ENCODE assay signal across 2 cellular contexts in genomic region chr16:73058221-73058615, GRCh38.
A peak's percentile ranks its signal among the peaks of the same experiment; 100 is the strongest.
TF ChIP-seq lines count a peak whose summit lies in the region.

No MANE protein-coding gene starts in this region.

TF ChIP-seq in A549, 52 proteins besides CTCF, POLR2A, EP300 and RAD21 (continued from another document):
- TF ChIP-seq REST (IDR thresholded peaks at IDR 0.05) (no peak), USF2 (IDR thresholded peaks at IDR 0.05) (no peak), SREBF2 (IDR thresholded peaks at IDR 0.05) (no peak), ATOH8 (CRISPR knock-in tag; IDR thresholded peaks at IDR 0.05; ENCODE audit: low read depth) (no peak), TFCP2L1 (CRISPR knock-in tag; IDR thresholded peaks at IDR 0.05) (no peak), BCL3 (IDR thresholded peaks at IDR 0.05) (no peak), MYC (IDR thresholded peaks at IDR 0.05; ENCODE audit: borderline replicate concordance, low read length) (no peak), E2F6 (IDR thresholded peaks at IDR 0.05; ENCODE audit: borderline replicate concordance, low read depth) (no peak), CBX8 (IDR thresholded peaks at IDR 0.05) (no peak), HEYL (CRISPR knock-in tag; IDR thresholded peaks at IDR 0.05) (no peak), NPAS2 (CRISPR knock-in tag; IDR thresholded peaks at IDR 0.05; ENCODE audit: borderline replicate concordance) (no peak), PBX3 (IDR thresholded peaks at IDR 0.05) (no peak), ZFP36 (IDR thresholded peaks at IDR 0.05; ENCODE audit: borderline replicate concordance, partially characterized antibody) (no peak)

TF ChIP-seq in HepG2, 621 proteins besides CTCF, POLR2A, EP300 and RAD21 (continued from another document):
- 0 out of 2 replicates have a peak, but pooled peaks have one; percentile 32 for TF ChIP-seq TFDP2 (CRISPR knock-in tag; IDR thresholded peaks at IDR 0.05)
- 0 out of 2 replicates have a peak, but pooled peaks have one; percentile 8 for TF ChIP-seq GABPB1 (CRISPR knock-in tag; IDR thresholded peaks at IDR 0.05)
- TF ChIP-seq RBFOX2 (IDR thresholded peaks at IDR 0.05; ENCODE audit: low read depth, low read length): peak; percentile 67; the same call in 1 of the 2 replicates
- 0 out of 2 replicates have a peak, but pooled peaks have one; percentile 34 for TF ChIP-seq MAX (IDR thresholded peaks at IDR 0.05)
- peak; percentile 59 for TF ChIP-seq AGO2 (optimal IDR thresholded peaks at IDR 0.05; ENCODE audit: low read depth, low read length)
- TF ChIP-seq HES4 (CRISPR knock-in tag; IDR thresholded peaks at IDR 0.05; ENCODE audit: borderline replicate concordance): 0 out of 2 replicates have a peak, but pooled peaks have one; percentile 63
- peak; percentile 11 for TF ChIP-seq YY1 (IDR thresholded peaks at IDR 0.05; ENCODE audit: insufficient read depth, insufficient replicate concordance, low read depth, low read length)
- TF ChIP-seq PTBP1 (IDR thresholded peaks at IDR 0.05; ENCODE audit: low read depth, low read length, poor library complexity, severe bottlenecking): no peak
- peak; percentile 71 for TF ChIP-seq SKI (IDR thresholded peaks at IDR 0.05; ENCODE audit: partially characterized antibody)
- TF ChIP-seq HOXA5 (CRISPR knock-in tag; IDR thresholded peaks at IDR 0.05): no peak
- no peak for TF ChIP-seq NKX3-1 (CRISPR knock-in tag; IDR thresholded peaks at IDR 0.05)
- TF ChIP-seq KAT7 (CRISPR knock-in tag; IDR thresholded peaks at IDR 0.05; ENCODE audit: borderline replicate concordance): peak; percentile 9; the same call in 1 of the 2 replicates
- no peak for TF ChIP-seq HOXA9 (CRISPR knock-in tag; IDR thresholded peaks at IDR 0.05; ENCODE audit: borderline replicate concordance)
- peak; percentile 31 for TF ChIP-seq ASH2L (IDR thresholded peaks at IDR 0.05; ENCODE audit: insufficient read length, low read depth, low read length)
- peak; percentile 32 for TF ChIP-seq HNRNPLL (IDR thresholded peaks at IDR 0.05; ENCODE audit: low read depth, low read length, poor library complexity, severe bottlenecking)
- no peak for TF ChIP-seq SNAPC5 (CRISPR knock-in tag; IDR thresholded peaks at IDR 0.05; ENCODE audit: borderline replicate concordance)
- peak; percentile 6; the same call in 1 of the 2 replicates for TF ChIP-seq ZBTB2 (CRISPR knock-in tag; IDR thresholded peaks at IDR 0.05; ENCODE audit: low read depth)
- 0 out of 2 replicates have a peak, but pooled peaks have one; percentile 19 for TF ChIP-seq ZNF263 (CRISPR knock-in tag; IDR thresholded peaks at IDR 0.05)
